ENCODE assay signal across 25 cellular contexts in the genomic region with DNA sequence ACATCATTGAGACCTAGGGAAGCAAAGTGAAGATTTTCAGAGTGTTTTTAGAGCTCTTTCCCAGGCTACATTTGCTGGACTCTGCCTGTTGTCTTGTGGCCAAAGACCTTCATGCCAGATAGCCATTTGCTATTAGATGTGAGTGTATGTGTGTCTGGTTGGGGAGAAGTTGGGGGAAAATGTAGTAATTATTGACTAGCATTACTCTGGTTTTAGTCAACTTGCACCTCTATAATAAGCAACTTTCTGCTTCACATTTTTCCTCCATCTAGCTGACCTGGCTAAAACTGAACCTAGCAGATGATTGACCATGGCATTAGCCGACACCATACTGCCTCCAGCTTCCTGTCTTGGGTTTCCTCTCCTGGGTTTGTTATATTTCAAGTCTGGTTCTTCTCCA.
"Had no signal": no experiment of that assay in that cellular context is flagged by ENCODE, and none has a peak within 500 bp of the region (broad histone marks: within the 10 kb centered on the region; RNA-seq: fewer than 3 reads in every experiment).

No MANE protein-coding gene starts in this region.

- FAIRE-seq: keratinocyte, pancreas had no signal

- H3K4me3 ChIP-seq: colonic mucosa, esophagus muscularis mucosa, lung, pancreas, right atrium auricular region, smooth muscle cell, suprapubic skin, thyroid gland had no signal

- H3K36me3 ChIP-seq: colonic mucosa, esophagus muscularis mucosa, neutrophil, pancreas, right atrium auricular region, suprapubic skin, thyroid gland had no signal

- DNase-seq: colonic mucosa; effector CD8-positive, alpha-beta T cell; endodermal cell; foreskin keratinocyte; midbrain; naive thymus-derived CD8-positive, alpha-beta T cell; pancreas; stimulated activated CD4-positive, alpha-beta T cell treated with anti-CD3 and anti-CD28 coated beads, Interleukin-12 subunit alpha, Interleukin-12 subunit beta, amount 100 ng/mL, for 4 hours; stimulated activated CD4-positive, alpha-beta T cell treated with anti-CD3 and anti-CD28 coated beads, Interleukin-1b, Interleukin-23, amount 100 ng/mL, for 48 hours; stimulated activated CD4-positive, alpha-beta T cell treated with anti-CD3 and anti-CD28 coated beads, Interleukin-4, amount 100 ng/mL, for 1 hour; stimulated activated CD8-positive, alpha-beta memory T cell treated with anti-CD3 and anti-CD28 coated beads, Interleukin-4, amount 100 ng/mL, for 48 hours; stimulated activated naive CD4-positive, alpha-beta T cell; stimulated activated naive CD8-positive, alpha-beta T cell treated with anti-CD3 and anti-CD28 coated beads, Interleukin-15, amount 100 ng/mL, for 72 hours; thyroid gland; trophoblast cell had no signal

- ATAC-seq: foreskin keratinocyte; left lobe of liver; naive thymus-derived CD8-positive, alpha-beta T cell; pancreas; sciatic nerve; stimulated activated naive CD8-positive, alpha-beta T cell treated with anti-CD3 and anti-CD28 coated beads, Interleukin-15, amount 100 ng/mL, for 72 hours had no signal

- H3K4me1 ChIP-seq: colonic mucosa, esophagus muscularis mucosa, pancreas, right atrium auricular region, thyroid gland had no signal

- H3K27me3 ChIP-seq: colonic mucosa, esophagus muscularis mucosa, foreskin keratinocyte, neutrophil, pancreas, right atrium auricular region, suprapubic skin, thyroid gland had no signal

- H3K27ac ChIP-seq: colonic mucosa, epithelial cell of prostate, esophagus muscularis mucosa, foreskin keratinocyte, neutrophil, pancreas, right atrium auricular region, suprapubic skin, thyroid gland had no signal

- H3K9me3 ChIP-seq: colonic mucosa, esophagus muscularis mucosa, neutrophil, pancreas, right atrium auricular region, suprapubic skin, thyroid gland had no signal
